In genomic region chr5:55517804-55518203, GRCh38 we compare ENCODE assay signal across 10 cellular contexts.
"Had no signal": no experiment of that assay in that cellular context is flagged by ENCODE, and none has a peak within 500 bp of the region (broad histone marks: within the 10 kb centered on the region; RNA-seq: fewer than 3 reads in every experiment).

No MANE protein-coding gene starts in this region.

- H3K27me3 ChIP-seq: breast epithelium, heart right ventricle, tibial artery had no signal

- H2AFZ ChIP-seq: parathyroid adenoma had no signal

- H3K9me3 Mint-ChIP-seq: activated naive CD8-positive, alpha-beta T cell treated with anti-CD3 and anti-CD28 coated beads for 36 hours; activated T-cell treated with anti-CD3 and anti-CD28 coated beads, Interleukin-2, amount 50 U/mL, for 24 hours; T-helper 1 cell treated with Interleukin-12 subunit alpha and Interleukin-12 subunit beta and Interleukin-4 antibody, amounts not matched to agents 30 μg/mL and 1 μg/mL, for 36 hours had no signal

- ATAC-seq: heart right ventricle had no signal

- H3K27ac Mint-ChIP-seq: activated naive CD8-positive, alpha-beta T cell treated with anti-CD3 and anti-CD28 coated beads for 36 hours; activated T-cell treated with anti-CD3 and anti-CD28 coated beads, Interleukin-2, amount 50 U/mL, for 24 hours; T-helper 1 cell treated with Interleukin-12 subunit alpha and Interleukin-12 subunit beta and Interleukin-4 antibody, amounts not matched to agents 30 μg/mL and 1 μg/mL, for 36 hours had no signal

- H3K4me3 ChIP-seq: breast epithelium, heart right ventricle, tibial artery had no signal

- DNase-seq: activated CD4-positive, alpha-beta T cell treated with anti-CD3 and anti-CD28 coated beads, Interleukin-2, amount 50 U/mL, for 1 hour; activated gamma-delta T cell; activated naive CD8-positive, alpha-beta T cell treated with anti-CD3 and anti-CD28 coated beads for 36 hours; activated T-cell treated with anti-CD3 and anti-CD28 coated beads, Interleukin-2, amount 50 U/mL, for 24 hours; heart right ventricle; stimulated activated CD4-positive, alpha-beta T cell treated with anti-CD3 and anti-CD28 coated beads, Interleukin-4, amount 100 ng/mL, for 4 hours; tibial artery had no signal

- H3K4me3 Mint-ChIP-seq: activated naive CD8-positive, alpha-beta T cell treated with anti-CD3 and anti-CD28 coated beads for 36 hours; activated T-cell treated with anti-CD3 and anti-CD28 coated beads, Interleukin-2, amount 50 U/mL, for 24 hours; T-helper 1 cell treated with Interleukin-12 subunit alpha and Interleukin-12 subunit beta and Interleukin-4 antibody, amounts not matched to agents 30 μg/mL and 1 μg/mL, for 36 hours had no signal

- H3K9me3 ChIP-seq: breast epithelium, heart right ventricle, tibial artery had no signal

- H3K36me3 ChIP-seq: breast epithelium, heart right ventricle, tibial artery had no signal

- H3K27ac ChIP-seq: breast epithelium, heart right ventricle, parathyroid adenoma, tibial artery had no signal

- H3K4me1 ChIP-seq: breast epithelium had no signal

- H3K27me3 Mint-ChIP-seq: activated naive CD8-positive, alpha-beta T cell treated with anti-CD3 and anti-CD28 coated beads for 36 hours; activated T-cell treated with anti-CD3 and anti-CD28 coated beads, Interleukin-2, amount 50 U/mL, for 24 hours had no signal
